8 cellular contexts compared by ENCODE assay signal in genomic region chr15:74315626-74316025, GRCh38.
DNase-seq lines count a peak whose midpoint lies in the region; ATAC-seq and TF ChIP-seq lines count a peak whose summit lies in the region.
"Had no signal": no experiment of that assay in that cellular context is flagged by ENCODE, and none has a peak within 500 bp of the region (broad histone marks: within the 10 kb centered on the region; RNA-seq: fewer than 3 reads in every experiment).

No MANE protein-coding gene starts in this region.

- CTCF ChIA-PET in HEK293 (lab: Yijun Ruan, JAX) = interaction anchor here (0.6 to 2.1 kb wide), 8 partner anchors 8 to 310 kb away, joined by 3 to 10 read pairs (median 4); no protein-coding TSS in a partner anchor

- in situ Hi-C loops in GM13976 (cut with MboI; ENCODE audit: low sequenced_read_pairs, unreplicated experiment) = no loop called here

- peak; percentile 76 for DNase-seq in GM13976 (ENCODE audit: low spot score)
- DNase-seq in activated CD4-positive, alpha-beta T cell treated with anti-CD3 and anti-CD28 coated beads, Interleukin-2, amount 50 U/mL, for 48 hours = peak; percentile 17 to 33
- no peak for DNase-seq in nucleus accumbens (lab: John Stamatoyannopoulos, UW)
- DNase-seq in NCI-H748 (lab: John Stamatoyannopoulos, UW; ENCODE audit: unreplicated experiment) = no peak

- no peaks in the 10 kb centered on the region for H3K9me3 Mint-ChIP-seq in nephron

- no peak for TF ChIP-seq CTCF in GM13976 (IDR thresholded peaks at IDR 0.05; ENCODE audit: borderline replicate concordance, control extremely low read depth, extremely low read depth, insufficient read depth, missing control alignments)
- TF ChIP-seq CTCF in HEK293 (tag by site-specific recombination; IDR thresholded peaks at IDR 0.05) = no peak
- TF ChIP-seq CTCF in nephron (IDR thresholded peaks at IDR 0.05; ENCODE audit: unreplicated experiment in 3 of 3) = no peak

- H3K4me1 Mint-ChIP-seq in nephron = peaks cover 66% of the 10 kb centered on the region

- peak overlapping the region; percentile 73 to 94 (median 93) for H3K27ac Mint-ChIP-seq in nephron

- ATAC-seq in GM19324 (IDR thresholded peaks at IDR 0.05; ENCODE audit: low FRiP score, unreplicated experiment) = no peak
- ATAC-seq: Panc1 had no signal

- no peaks in the 10 kb centered on the region for H3K9me3 ChIP-seq in HEK293 (ENCODE audit: control insufficient read depth, insufficient read depth, low read depth, low read length)

- H3K4me1 ChIP-seq in HEK293 (ENCODE audit: control insufficient read depth, insufficient read depth, low read length) = peaks cover 30% of the 10 kb centered on the region

- no peaks in the 10 kb centered on the region for H3K36me3 Mint-ChIP-seq in nephron (ENCODE audit: low read depth)

- no peaks in the 10 kb centered on the region for H3K36me3 ChIP-seq in HEK293 (ENCODE audit: control insufficient read depth in 2 of 2, insufficient read depth in 1 of 2, low read length in 2 of 2)

- H3K4me3 Mint-ChIP-seq in nephron = no peak overlapping the region

- POLR2A ChIA-PET in HEK293 (lab: Yijun Ruan, JAX) = interaction anchor here (0.6 to 1.3 kb wide), 3 partner anchors 113 to 380 kb away, joined by 3 to 4 read pairs (median 3); partner anchors contain the start of gene STRA6

- H3K4me3 ChIP-seq in HEK293 (ENCODE audit: low read depth, low read length) = no peak overlapping the region

- peak overlapping the region; percentile 12; the same call in 1 of the 2 replicates for H3K27ac ChIP-seq in HEK293 (ENCODE audit: extremely low read depth, low read depth, low read length)

- H3K27me3 Mint-ChIP-seq in nephron (ENCODE audit: low read depth) = peaks cover 5% of the 10 kb centered on the region

TF ChIP-seq in HEK293, 187 proteins besides CTCF, POLR2A, EP300 and RAD21:
- TF ChIP-seq GFI1B (tag by site-specific recombination; IDR thresholded peaks at IDR 0.05) (no peak), ZNF266 (tag by site-specific recombination; IDR thresholded peaks at IDR 0.05; ENCODE audit: low read depth) (no peak), ZSCAN5A (tag by site-specific recombination; IDR thresholded peaks at IDR 0.05) (no peak), PRDM10 (tag by site-specific recombination; IDR thresholded peaks at IDR 0.05) (peak; percentile 89), MZF1 (tag by site-specific recombination; IDR thresholded peaks at IDR 0.05; ENCODE audit: borderline replicate concordance) (no peak)

Comparison
In these comparisons a context has a peak if more than half of its experiments do, and no peak if none do; other contexts are left out.
1. DNase-seq: peak in GM13976 (single experiment) and activated CD4-positive, alpha-beta T cell treated with anti-CD3 and anti-CD28 coated beads, Interleukin-2, amount 50 U/mL, for 48 hours (2 of 2); none in nucleus accumbens (0 of 56) and NCI-H748 (single experiment).